In genomic region chr16:85563515-85564276, GRCh38 we compare ENCODE assay signal across 9 cellular contexts. TPM values are rescaled to one million over a fixed set of nuclear protein-coding genes. Genes with fewer than 3 reads are reported as not detected.
DNase-seq lines count a peak whose midpoint lies in the region; ATAC-seq and TF ChIP-seq lines count a peak whose summit lies in the region.
"Had no signal": no experiment of that assay in that cellular context is flagged by ENCODE, and none has a peak within 500 bp of the region (broad histone marks: within the 10 kb centered on the region; RNA-seq: fewer than 3 reads in every experiment).

No MANE protein-coding gene starts in this region.

- H3F3A ChIP-seq in MM.1S (ENCODE audit: insufficient read depth, low read length), result no peaks in the 10 kb centered on the region

- H3K79me2 ChIP-seq in MM.1S (ENCODE audit: low read length), result peaks cover 93% of the 10 kb centered on the region

- H3K36me3 ChIP-seq in upper lobe of left lung (no peaks in the 10 kb centered on the region), MM.1S (replicated peaks; ENCODE audit: insufficient read depth, low read length) (no peaks in the 10 kb centered on the region)

- no peak overlapping the region for H3K9ac ChIP-seq in MM.1S (ENCODE audit: low read length)

- WGBS in upper lobe of left lung, 2 donors, result 41 to 65% methylated on average over 10 to 19 of the region's 19 CpGs

- peak overlapping the region in 1 of 2 donors; percentile 78 for H3K27ac ChIP-seq in coronary artery
- H3K27ac ChIP-seq in upper lobe of left lung, result peak overlapping the region; percentile 72 to 86 (median 82)
- no peak overlapping the region for H3K27ac ChIP-seq in MM.1S (ENCODE audit: low read length)

- no peak for TF ChIP-seq CTCF in coronary artery (IDR thresholded peaks at IDR 0.05)
- peak in 4 of 6 experiments; percentile 50 to 66 (median 56) for TF ChIP-seq CTCF in upper lobe of left lung (IDR thresholded peaks at IDR 0.05)
- TF ChIP-seq CTCF in MM.1S (IDR thresholded peaks at IDR 0.05; ENCODE audit: low read length), result no peak

- no peak overlapping the region for H2AFZ ChIP-seq in MM.1S (ENCODE audit: low read length)

- no peaks in the 10 kb centered on the region for H4K20me1 ChIP-seq in MM.1S (ENCODE audit: insufficient read depth, low read length)

- no peak overlapping the region for H3K4me2 ChIP-seq in MM.1S (ENCODE audit: low read depth, low read length)

- no peaks in the 10 kb centered on the region for H3K9me2 ChIP-seq in MM.1S (replicated peaks; ENCODE audit: insufficient read depth, low read length)

- H3K4me1 ChIP-seq in upper lobe of left lung (peaks cover 91 to 100% (median 93%) of the 10 kb centered on the region in 4 donors), MM.1S (ENCODE audit: low read length) (0 out of 2 replicates have a peak, but pooled peaks cover 3% of the 10 kb centered on the region)

- peak; percentile 61 to 79 for ATAC-seq in upper lobe of left lung (ENCODE audit: low FRiP score in 2 of 2)

- H3K27me3 ChIP-seq in upper lobe of left lung (no peaks in the 10 kb centered on the region), MM.1S (replicated peaks; ENCODE audit: insufficient read depth, low read length) (no peaks in the 10 kb centered on the region)

- TF ChIP-seq EP300 in upper lobe of left lung (IDR thresholded peaks at IDR 0.05), result peak in 2 of 4 donors; percentile 56 to 72

- DNase-seq in SHP77 (lab: John Stamatoyannopoulos, UW) (peak; percentile 45 to 49), SHP77 treated with DMSO at 0.1 percent for 48 hours (lab: John Stamatoyannopoulos, UW) (no peak), coronary artery (ENCODE audit: low spot score) (no peak), mesenteric fat pad (ENCODE audit: low spot score) (peak; percentile 93), upper lobe of left lung (peak; percentile 80 to 93), NCI-H2227 treated with DMSO at 0.1 percent for 48 hours (lab: John Stamatoyannopoulos, UW) (no peak), MM.1S (no peak), putamen (ENCODE audit: low spot score) (no peak)
- DNase-seq: NCI-H748 treated with DMSO at 0.1 percent for 48 hours had no signal

- H3K4me3 ChIP-seq in coronary artery, result peak overlapping the region; percentile 15
- H3K4me3 ChIP-seq in upper lobe of left lung, result no peak overlapping the region
- no peak overlapping the region for H3K4me3 ChIP-seq in MM.1S (ENCODE audit: low read length)

- TF ChIP-seq POLR2A in upper lobe of left lung (IDR thresholded peaks at IDR 0.05), result no peak

- H3K9me3 ChIP-seq in upper lobe of left lung (no peaks in the 10 kb centered on the region), MM.1S (replicated peaks; ENCODE audit: insufficient read depth, low read length) (no peaks in the 10 kb centered on the region)

RNA-seq across cellular contexts. Expression of gene GSE1, which starts 49.4 kb away (rescaled TPM):
- total RNA-seq in mesenteric fat pad (129 TPM), upper lobe of left lung (100 to 1,000 TPM in 2 of 6 donors, 10 to 100 TPM in 4; 80.2 to 332 (median 90.8) TPM)

Comparison
In these comparisons a context has a peak if more than half of its experiments do, and no peak if none do; other contexts are left out.
1. DNase-seq: peak in SHP77 (2 of 2), mesenteric fat pad (single experiment) and upper lobe of left lung (2 of 2); none in SHP77 treated with DMSO at 0.1 percent for 48 hours (single experiment), coronary artery (single experiment), NCI-H2227 treated with DMSO at 0.1 percent for 48 hours (single experiment), MM.1S (single experiment) and putamen (single experiment).
2. CTCF ChIP-seq: peak in upper lobe of left lung (4 of 6); none in coronary artery (single experiment) and MM.1S (single experiment).